Comparison of ENCODE assay signal across 8 cellular contexts in the genomic region with DNA sequence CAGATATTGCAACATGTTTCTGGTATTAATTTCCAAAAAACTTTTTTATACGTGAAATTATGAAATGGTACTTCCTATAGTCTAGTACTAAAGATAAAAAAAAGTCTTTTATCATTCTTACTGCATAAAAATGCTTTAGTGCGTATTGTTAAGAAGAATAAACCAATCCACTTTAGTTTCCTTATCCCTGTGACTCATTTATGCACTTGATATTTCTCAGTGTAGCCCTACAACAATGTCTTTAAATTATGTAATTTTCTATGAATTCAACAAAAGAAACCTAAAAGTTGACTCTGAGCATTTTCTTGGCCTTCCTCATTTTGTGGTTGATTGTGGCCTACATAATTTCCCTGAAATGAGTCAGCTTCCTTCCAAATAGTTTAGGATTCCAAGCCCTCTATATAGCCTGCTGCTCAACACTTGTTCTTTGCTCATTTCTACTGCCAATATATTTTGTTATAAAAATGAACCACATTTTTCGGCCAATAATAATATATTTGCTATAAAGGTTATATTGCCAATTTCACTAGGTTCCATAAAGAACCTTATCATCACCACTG.
DNase-seq lines count a peak whose midpoint lies in the region; ATAC-seq, FAIRE-seq and TF ChIP-seq lines count a peak whose summit lies in the region.
"Not testable (repeated sequence)": the region's sequence is repeated elsewhere in the genome, so short reads cannot be mapped to it uniquely, and the experiment has no call there.

No MANE protein-coding gene starts in this region.

- not testable (repeated sequence) for H3K36me3 ChIP-seq in astrocyte (ENCODE audit: insufficient read depth, low read length)

- peak overlapping the region; percentile 56 for H3K27ac ChIP-seq in astrocyte (ENCODE audit: low read depth, low read length)

- peak; percentile 66 for ATAC-seq in left ventricle myocardium superior

- H3K4me3 Mint-ChIP-seq in astrocyte (ENCODE audit: unreplicated experiment): not testable (repeated sequence)

- not testable (repeated sequence) for H2AFZ ChIP-seq in astrocyte (ENCODE audit: low read depth, low read length)

- not testable (repeated sequence) for H3K27me3 ChIP-seq in astrocyte (ENCODE audit: insufficient read depth, low read length)

- not testable (repeated sequence) for H3K9me3 Mint-ChIP-seq in astrocyte (ENCODE audit: unreplicated experiment)

- H3K4me3 ChIP-seq in astrocyte (ENCODE audit: insufficient read depth, low read depth, low read length); retinal pigment epithelial cell (ENCODE audit: low read length): not testable (repeated sequence)

- DNase-seq in AG08395 (ENCODE audit: low spot score): peak; percentile 50
- peak; percentile 75 for DNase-seq in GM04503 (ENCODE audit: low read depth)
- DNase-seq in M059J (ENCODE audit: low read depth): peak; percentile 76
- peak; percentile 63 for DNase-seq in RPMI7951 (ENCODE audit: low read depth)
- peak; percentile 81 for DNase-seq in astrocyte (ENCODE audit: low read depth)
- DNase-seq in fibroblast of gingiva (ENCODE audit: low read depth): peak; percentile 84
- DNase-seq in left ventricle myocardium superior: not testable (repeated sequence)
- peak; percentile 30 for DNase-seq in retinal pigment epithelial cell (ENCODE audit: low read depth)

- H3K4me1 ChIP-seq in astrocyte (ENCODE audit: insufficient read depth, low read length): not testable (repeated sequence)

- FAIRE-seq in astrocyte (lab: Jason Lieb, UNC): peak; percentile 34

- not testable (repeated sequence) for H3K27ac Mint-ChIP-seq in astrocyte (ENCODE audit: unreplicated experiment)

- H3K9ac ChIP-seq in astrocyte (ENCODE audit: low read length): not testable (repeated sequence)

- not testable (repeated sequence) for H4K20me1 ChIP-seq in astrocyte (ENCODE audit: insufficient read depth, low read length)

- not testable (repeated sequence) for H3K79me2 ChIP-seq in astrocyte (ENCODE audit: insufficient read depth, low read length)

- not testable (repeated sequence) for H3K27me3 Mint-ChIP-seq in astrocyte (ENCODE audit: low read depth, unreplicated experiment)

- not testable (repeated sequence) for H3K36me3 Mint-ChIP-seq in astrocyte (ENCODE audit: low read depth, unreplicated experiment)

- intact Hi-C loops in left ventricle myocardium superior (cut with micrococcal nuclease): not testable (repeated sequence)

- H3K4me1 Mint-ChIP-seq in astrocyte (ENCODE audit: low read depth, unreplicated experiment): not testable (repeated sequence)

- H3K9me3 ChIP-seq in astrocyte (ENCODE audit: insufficient read depth, low read depth, low read length): not testable (repeated sequence)

- peak overlapping the region; percentile 67 for H3K4me2 ChIP-seq in astrocyte (ENCODE audit: low read length)

- TF ChIP-seq CTCF in astrocyte (IDR thresholded peaks at IDR 0.05; ENCODE audit: insufficient read depth, low read depth, low read length); retinal pigment epithelial cell (conservative IDR thresholded peaks at IDR 0.05; ENCODE audit: low read depth, low read length): not testable (repeated sequence)
